8 cellular contexts compared by ENCODE assay signal in genomic region chr2:95389256-95390119, GRCh38. TPM values are rescaled to one million over a fixed set of nuclear protein-coding genes. Genes with fewer than 3 reads are reported as not detected.
DNase-seq lines count a peak whose midpoint lies in the region; ATAC-seq, FAIRE-seq and TF ChIP-seq lines count a peak whose summit lies in the region.

No MANE protein-coding gene starts in this region.

- no peak overlapping the region for H3K4me2 ChIP-seq in Karpas-422 (ENCODE audit: low read depth, low read length, poor library complexity, severe bottlenecking)

- no peak for TF ChIP-seq POLR2A in right lobe of liver (IDR thresholded peaks at IDR 0.05)

- FAIRE-seq in TTC549 (lab: Jason Lieb, UNC) = peak; percentile 22

- intact Hi-C loops in right lobe of liver (cut with DNase I) = no loop called here

- H3K9ac ChIP-seq in Karpas-422 (ENCODE audit: low read length) = no peak overlapping the region

- no peak overlapping the region for H2AFZ ChIP-seq in Karpas-422 (ENCODE audit: low read length)

- H3K9me3 ChIP-seq in Karpas-422 (ENCODE audit: low read length) = no peaks in the 10 kb centered on the region
- no peaks in the 10 kb centered on the region for H3K9me3 ChIP-seq in right lobe of liver

- DNase-seq in Ammon's horn (ENCODE audit: low spot score) (peak; percentile 59), Karpas-422 (peak; percentile 83), coronary artery (ENCODE audit: low spot score) (peak; percentile 73), right lobe of liver (peak in 1 of 3 donors; percentile 55)
- DNase-seq in stimulated activated CD4-positive, alpha-beta T cell treated with anti-CD3 and anti-CD28 coated beads, TNF-alpha, amount 100 ng/mL, for 48 hours (ENCODE audit: low read depth in 3 of 3) = peak in 2 of 3 donors; percentile 37 to 43

- H4K20me1 ChIP-seq in Karpas-422 (ENCODE audit: insufficient read depth, low read depth, low read length) = no peaks in the 10 kb centered on the region

- H3K27ac ChIP-seq in Karpas-422 (ENCODE audit: low read length) (no peak overlapping the region), coronary artery (no peak overlapping the region), right lobe of liver (peak overlapping the region in 2 of 3 donors; percentile 75 to 89)

- H3K27me3 ChIP-seq in Karpas-422 (ENCODE audit: low read length) (no peaks in the 10 kb centered on the region), right lobe of liver (no peaks in the 10 kb centered on the region)

- TF ChIP-seq CTCF in coronary artery (IDR thresholded peaks at IDR 0.05) (peak; percentile 66), right lobe of liver (IDR thresholded peaks at IDR 0.05) (peak; percentile 49 to 77 (median 68))

- H3K79me2 ChIP-seq in Karpas-422 (ENCODE audit: low read length) = no peaks in the 10 kb centered on the region

- 68% methylated on average over 14 of the region's 44 CpGs for WGBS in right lobe of liver (ENCODE audit: insufficient coverage, low coverage, low lambda C conversion rate, missing lambda C conversion rate)

- no peak overlapping the region for H3K4me3 ChIP-seq in Karpas-422 (ENCODE audit: low read length)
- no peak overlapping the region for H3K4me3 ChIP-seq in coronary artery
- no peak overlapping the region for H3K4me3 ChIP-seq in right lobe of liver

- peak; percentile 69 for ATAC-seq in GM18909 (IDR thresholded peaks at IDR 0.05; ENCODE audit: poor library complexity, unreplicated experiment)
- peak in 2 of 4 donors; percentile 18 to 21 for ATAC-seq in right lobe of liver
- no peak for ATAC-seq in HG03095 (IDR thresholded peaks at IDR 0.05; ENCODE audit: unreplicated experiment)

- H3K4me1 ChIP-seq in Karpas-422 (ENCODE audit: low read length) (no peaks in the 10 kb centered on the region), right lobe of liver (peaks cover 0 to 58% (median 20%) of the 10 kb centered on the region in 4 donors)

- H3K36me3 ChIP-seq in Karpas-422 (ENCODE audit: insufficient read depth, low read length) (no peaks in the 10 kb centered on the region), right lobe of liver (no peaks in the 10 kb centered on the region)

- no peaks in the 10 kb centered on the region for H3K9me2 ChIP-seq in Karpas-422 (replicated peaks; ENCODE audit: insufficient read depth, low read length)

RNA-seq across cellular contexts. Expression of gene FAHD2A, which starts 13.0 kb away (rescaled TPM):
- 22.5 and 34.2 TPM in 2 replicates for total RNA-seq in Karpas-422 (2014; rRNA removed; shearing (Covaris generic); ENCODE audit: low replicate concordance)
- 10 to 100 TPM; 62.2 to 80.1 (median 75.7) TPM for total RNA-seq in right lobe of liver

Comparison
In these comparisons a context has a peak if more than half of its experiments do, and no peak if none do; other contexts are left out.
1. H3K27ac ChIP-seq: peak in right lobe of liver (2 of 3); none in Karpas-422 (single experiment) and coronary artery (0 of 2).